In genomic region chr17:63834431-63835166, GRCh38 we compare ENCODE assay signal across 8 cellular contexts. TPM values are rescaled to one million over a fixed set of nuclear protein-coding genes. Genes with fewer than 3 reads are reported as not detected.
DNase-seq lines count a peak whose midpoint lies in the region; ATAC-seq and TF ChIP-seq lines count a peak whose summit lies in the region.

No MANE protein-coding gene starts in this region.

- H3K4me2 ChIP-seq in OCI-LY7 (ENCODE audit: low read length), result no peak overlapping the region

- CTCF ChIA-PET in OCI-LY7 (lab: Charles Lee; ENCODE audit: unreplicated experiment), result interaction anchor here (0.5 to 1.0 kb wide), 2 partner anchors 14 to 127 kb away, joined by 3 to 4 read pairs; no protein-coding TSS in a partner anchor

- H3K36me3 ChIP-seq in OCI-LY7 (ENCODE audit: insufficient read depth, low read length), result peaks cover 93% of the 10 kb centered on the region

- H3K4me3 ChIP-seq in OCI-LY7 (ENCODE audit: low read depth, low read length, poor library complexity, severe bottlenecking), result no peak overlapping the region

- no peaks in the 10 kb centered on the region for H3K9me3 ChIP-seq in OCI-LY7 (ENCODE audit: low read length)

- H4K20me1 ChIP-seq in OCI-LY7 (ENCODE audit: insufficient read depth, low read length), result 0 out of 2 replicates have a peak, but pooled peaks cover 10% of the 10 kb centered on the region

- DNase-seq in AG08396 (ENCODE audit: low spot score), result peak; percentile 73
- DNase-seq in GM13976 (ENCODE audit: low spot score), result peak; percentile 75
- peak; percentile 81 for DNase-seq in HT-29 (ENCODE audit: low spot score)
- peak; percentile 87 for DNase-seq in OCI-LY7 (ENCODE audit: low spot score)
- DNase-seq in activated T-helper 1 cell treated with Interleukin-2 at 50 U/mL for 16 hours (ENCODE audit: low read depth), result peak; percentile 49
- peak; percentile 75 for DNase-seq in fibroblast of gingiva (ENCODE audit: low read depth)
- DNase-seq in nucleus accumbens (lab: John Stamatoyannopoulos, UW), result peak in 38 of 56 donors; percentile 11 to 71 (median 34)

- intact Hi-C loops in OCI-LY7 (cut with micrococcal nuclease; ENCODE audit: unreplicated experiment), result no loop called here

- peaks cover 22% of the 10 kb centered on the region for H3K4me1 ChIP-seq in OCI-LY7 (ENCODE audit: insufficient read depth, low read length, poor library complexity, severe bottlenecking)

- peak; percentile 31 for TF ChIP-seq CTCF in GM13976 (IDR thresholded peaks at IDR 0.05; ENCODE audit: borderline replicate concordance, control extremely low read depth, extremely low read depth, insufficient read depth, missing control alignments)
- peak; percentile 95 for TF ChIP-seq CTCF in OCI-LY7 (conservative IDR thresholded peaks at IDR 0.05; ENCODE audit: low read length)

- POLR2A ChIA-PET in OCI-LY7 (lab: Charles Lee), result interaction anchor here (0.5 to 0.7 kb wide), 2 partner anchors 27 to 127 kb away, joined by 3 read pairs; no protein-coding TSS in a partner anchor

- H2AFZ ChIP-seq in OCI-LY7 (ENCODE audit: low read length), result no peak overlapping the region

- in situ Hi-C loops in GM13976 (cut with MboI; ENCODE audit: low sequenced_read_pairs, unreplicated experiment), result no loop called here

- BruUV-seq in OCI-LY7 (replicated peaks; lab: Mats Ljungman, UMichigan), result no TSS peak

- no peak for ATAC-seq in GM18867 (IDR thresholded peaks at IDR 0.05; ENCODE audit: unreplicated experiment)

- peak overlapping the region; percentile 41 for H3K27ac ChIP-seq in OCI-LY7 (ENCODE audit: low read depth, low read length, poor library complexity, severe bottlenecking)

- no peaks in the 10 kb centered on the region for H3K9me2 ChIP-seq in OCI-LY7 (ENCODE audit: insufficient read depth, low read length)

- H3K79me2 ChIP-seq in OCI-LY7 (ENCODE audit: insufficient read depth, low read depth, low read length), result peaks cover 33% of the 10 kb centered on the region

RNA-seq across cellular contexts. Expression of gene FTSJ3, which starts 7.1 kb away (rescaled TPM):
- total RNA-seq in HT-29 (2014; rRNA removed; shearing (Covaris generic)), result 35.7 and 41.7 TPM in 2 replicates
- total RNA-seq in OCI-LY7 (2014; rRNA removed; shearing (Covaris generic)), result 32.4 and 43.0 TPM in 2 replicates
- 38.2 and 49.0 TPM in 2 replicates for total RNA-seq in OCI-LY7 (2022)

RNA-seq across cellular contexts. Expression of gene PSMC5, which starts 7.4 kb away (rescaled TPM):
- total RNA-seq in HT-29 (2014; rRNA removed; shearing (Covaris generic)), result 56.3 and 65.3 TPM in 2 replicates
- 32.6 and 42.7 TPM in 2 replicates for total RNA-seq in OCI-LY7 (2014; rRNA removed; shearing (Covaris generic))
- total RNA-seq in OCI-LY7 (2022), result 80.0 and 105 TPM in 2 replicates

RNA-seq across cellular contexts. Expression of gene SMARCD2, which starts 7.9 kb away (rescaled TPM):
- total RNA-seq in HT-29 (2014; rRNA removed; shearing (Covaris generic)), result 205 and 206 TPM in 2 replicates
- 112 and 120 TPM in 2 replicates for total RNA-seq in OCI-LY7 (2014; rRNA removed; shearing (Covaris generic))
- 127 and 136 TPM in 2 replicates for total RNA-seq in OCI-LY7 (2022)

RNA-seq across cellular contexts. Expression of gene CSH2, which starts 38.9 kb away (rescaled TPM):
- not detected in 2 replicates for total RNA-seq in HT-29 (2014; rRNA removed; shearing (Covaris generic))
- total RNA-seq in OCI-LY7 (2014; rRNA removed; shearing (Covaris generic)), result not detected in 2 replicates
- not detected in 2 replicates for total RNA-seq in OCI-LY7 (2022)

RNA-seq across cellular contexts. Expression of gene GH2, which starts 47.1 kb away (rescaled TPM):
- total RNA-seq in HT-29 (2014; rRNA removed; shearing (Covaris generic)), result not detected in 2 replicates
- not detected in 2 replicates for total RNA-seq in OCI-LY7 (2014; rRNA removed; shearing (Covaris generic))
- not detected in 2 replicates for total RNA-seq in OCI-LY7 (2022)

Comparison
In these comparisons a context has a peak if more than half of its experiments do, and no peak if none do; other contexts are left out.
1. DNase-seq: peak in every context shown above with its lines; median percentile 87 in OCI-LY7; 81 in HT-29; 75 in GM13976; 75 in fibroblast of gingiva; 73 in AG08396; 49 in activated T-helper 1 cell treated with Interleukin-2 at 50 U/mL for 16 hours; 34 in nucleus accumbens.